13 cellular contexts compared by ENCODE assay signal in genomic region chr10:96417432-96417831, GRCh38. TPM values are rescaled to one million over a fixed set of nuclear protein-coding genes. Genes with fewer than 3 reads are reported as not detected.
DNase-seq lines count a peak whose midpoint lies in the region; ATAC-seq and TF ChIP-seq lines count a peak whose summit lies in the region.
"Had no signal": no experiment of that assay in that cellular context is flagged by ENCODE, and none has a peak within 500 bp of the region (broad histone marks: within the 10 kb centered on the region; RNA-seq: fewer than 3 reads in every experiment).

No MANE protein-coding gene starts in this region.

- TF ChIP-seq CTCF in AG10803 (conservative IDR thresholded peaks at IDR 0.05; ENCODE audit: low read length), result no peak
- no peak for TF ChIP-seq CTCF in WERI-Rb-1 (IDR thresholded peaks at IDR 0.05; ENCODE audit: low read depth, low read length)
- no peak for TF ChIP-seq CTCF in kidney epithelial cell (IDR thresholded peaks at IDR 0.05; ENCODE audit: insufficient read depth, low read length, poor library complexity, severe bottlenecking)
- no peak for TF ChIP-seq CTCF in thyroid gland (IDR thresholded peaks at IDR 0.05)

- no peaks in the 10 kb centered on the region for H3K36me3 Mint-ChIP-seq in activated T-helper 2 cell treated with anti-CD3 and anti-CD28 coated beads, Interferon-gamma antibody, Interleukin-2, Interleukin-4, amounts not matched to agents 10 μg/mL and 5 μg/mL and 100 μg/mL, durations not matched to agents 14 hours and 24 hours and 36 hours (ENCODE audit: low read depth)
- H3K36me3 Mint-ChIP-seq: type B pancreatic cell had no signal

- no peaks in the 10 kb centered on the region for H3K27me3 ChIP-seq in WERI-Rb-1 (ENCODE audit: insufficient read depth, low read depth, severe bottlenecking)
- H3K27me3 ChIP-seq in kidney epithelial cell (ENCODE audit: control insufficient read depth, insufficient read depth, low read length), result no peaks in the 10 kb centered on the region
- H3K27me3 ChIP-seq in thyroid gland, result no peaks in the 10 kb centered on the region

- whole genome bisulfite sequencing in thyroid gland, 2 donors, result 93 to 100% methylated on average over 2 to 3 of the region's 3 CpGs

- no peak overlapping the region for H3K4me3 Mint-ChIP-seq in activated T-helper 2 cell treated with anti-CD3 and anti-CD28 coated beads, Interferon-gamma antibody, Interleukin-2, Interleukin-4, amounts not matched to agents 10 μg/mL and 5 μg/mL and 100 μg/mL, durations not matched to agents 14 hours and 24 hours and 36 hours (ENCODE audit: low read depth)
- H3K4me3 Mint-ChIP-seq: T-helper 17 cell had no signal

- H3K4me3 ChIP-seq in AG10803 (ENCODE audit: low read length) (no peak overlapping the region), WERI-Rb-1 (ENCODE audit: low read depth, low read length) (no peak overlapping the region), kidney epithelial cell (ENCODE audit: low read depth, low read length) (no peak overlapping the region), thyroid gland (replicated peaks in 1 of 3) (no peak overlapping the region)
- H3K4me3 ChIP-seq: mucosa of descending colon had no signal

- no peak for ATAC-seq in HG03097 (IDR thresholded peaks at IDR 0.05; ENCODE audit: low FRiP score, unreplicated experiment)
- ATAC-seq in HG03175 (IDR thresholded peaks at IDR 0.05; ENCODE audit: unreplicated experiment), result no peak
- ATAC-seq: T-helper 17 cell had no signal

- no peaks in the 10 kb centered on the region for H3K9me3 ChIP-seq in WERI-Rb-1 (ENCODE audit: severe bottlenecking)
- H3K9me3 ChIP-seq in thyroid gland, result no peaks in the 10 kb centered on the region
- H3K9me3 ChIP-seq: mucosa of descending colon had no signal

- intact Hi-C loops in thyroid gland (cut with DNase I), result no loop called here
- intact Hi-C loops in activated T-helper 2 cell treated with anti-CD3 and anti-CD28 coated beads, Interferon-gamma antibody, Interleukin-2, Interleukin-4, amounts not matched to agents 10 μg/mL and 5 μg/mL and 100 μg/mL, durations not matched to agents 14 hours and 24 hours and 36 hours (cut with micrococcal nuclease), result no loop called here

- TF ChIP-seq POLR2A in thyroid gland (IDR thresholded peaks at IDR 0.05), result no peak

- H3K36me3 ChIP-seq in WERI-Rb-1 (no peaks in the 10 kb centered on the region), kidney epithelial cell (ENCODE audit: control insufficient read depth, insufficient read depth, low read length) (no peaks in the 10 kb centered on the region), thyroid gland (no peaks in the 10 kb centered on the region)

- no peaks in the 10 kb centered on the region for H3K4me1 Mint-ChIP-seq in activated T-helper 2 cell treated with anti-CD3 and anti-CD28 coated beads, Interferon-gamma antibody, Interleukin-2, Interleukin-4, amounts not matched to agents 10 μg/mL and 5 μg/mL and 100 μg/mL, durations not matched to agents 14 hours and 24 hours and 36 hours (ENCODE audit: low read depth)

- no peak overlapping the region for H3K27ac Mint-ChIP-seq in activated T-helper 2 cell treated with anti-CD3 and anti-CD28 coated beads, Interferon-gamma antibody, Interleukin-2, Interleukin-4, amounts not matched to agents 10 μg/mL and 5 μg/mL and 100 μg/mL, durations not matched to agents 14 hours and 24 hours and 36 hours
- H3K27ac Mint-ChIP-seq: T-helper 17 cell, type B pancreatic cell had no signal

- H3K27ac ChIP-seq in WERI-Rb-1 (peak overlapping the region; percentile 37; the same call in 1 of the 2 replicates), thyroid gland (no peak overlapping the region)
- H3K27ac ChIP-seq: C4-2B had no signal

- peaks cover 6% of the 10 kb centered on the region for H3K27me3 Mint-ChIP-seq in activated T-helper 2 cell treated with anti-CD3 and anti-CD28 coated beads, Interferon-gamma antibody, Interleukin-2, Interleukin-4, amounts not matched to agents 10 μg/mL and 5 μg/mL and 100 μg/mL, durations not matched to agents 14 hours and 24 hours and 36 hours (ENCODE audit: low read depth)

- peak; percentile 8 for DNase-seq in AG10803 (ENCODE audit: low read depth)
- peak; percentile 61 for DNase-seq in H4 (ENCODE audit: low spot score)
- DNase-seq in WERI-Rb-1, result peak; percentile 71
- DNase-seq in kidney epithelial cell (ENCODE audit: low read depth), result peak; percentile 29
- DNase-seq in thyroid gland, result no peak
- no peak for DNase-seq in activated T-helper 2 cell treated with anti-CD3 and anti-CD28 coated beads, Interferon-gamma antibody, Interleukin-2, Interleukin-4, amounts not matched to agents 10 μg/mL and 5 μg/mL and 100 μg/mL, durations not matched to agents 14 hours and 24 hours and 36 hours (ENCODE audit: low spot score)
- DNase-seq: mucosa of descending colon, NCI-H69, T-helper 17 cell had no signal

- no peaks in the 10 kb centered on the region for H3K9me3 Mint-ChIP-seq in activated T-helper 2 cell treated with anti-CD3 and anti-CD28 coated beads, Interferon-gamma antibody, Interleukin-2, Interleukin-4, amounts not matched to agents 10 μg/mL and 5 μg/mL and 100 μg/mL, durations not matched to agents 14 hours and 24 hours and 36 hours
- H3K9me3 Mint-ChIP-seq: type B pancreatic cell had no signal

- H3K4me1 ChIP-seq in thyroid gland, result no peaks in the 10 kb centered on the region

RNA-seq across cellular contexts. Expression of gene OPALIN, which starts 58.6 kb away (rescaled TPM):
- not detected in 2 replicates for total RNA-seq in H4 (2014; rRNA removed; shearing (Covaris generic))
- not detected in 2 replicates for total RNA-seq in kidney epithelial cell
- total RNA-seq in thyroid gland, result not detected
- not detected in 2 replicates for total RNA-seq in activated T-helper 2 cell treated with anti-CD3 and anti-CD28 coated beads, Interferon-gamma antibody, Interleukin-2, Interleukin-4, amounts not matched to agents 10 μg/mL and 5 μg/mL and 100 μg/mL, durations not matched to agents 14 hours and 24 hours and 36 hours
- total RNA-seq: mucosa of descending colon, T-helper 17 cell had no signal

Comparison
In these comparisons a context has a peak if more than half of its experiments do, and no peak if none do; other contexts are left out.
1. DNase-seq: peak in AG10803 (single experiment), H4 (single experiment), WERI-Rb-1 (single experiment) and kidney epithelial cell (single experiment); none in thyroid gland (0 of 2) and activated T-helper 2 cell treated with anti-CD3 and anti-CD28 coated beads, Interferon-gamma antibody, Interleukin-2, Interleukin-4, amounts not matched to agents 10 μg/mL and 5 μg/mL and 100 μg/mL, durations not matched to agents 14 hours and 24 hours and 36 hours (single experiment).